In genomic region chr1:63108226-63108625, GRCh38 we compare ENCODE assay signal across 1 cellular context.
TF ChIP-seq lines count a peak whose summit lies in the region.

No MANE protein-coding gene starts in this region.

TF ChIP-seq in GM23338, 12 proteins besides CTCF, POLR2A, EP300 and RAD21 (continued from another document):
- TF ChIP-seq REST (IDR thresholded peaks at IDR 0.05; ENCODE audit: unreplicated experiment) = no peak
- TF ChIP-seq NANOG (IDR thresholded peaks at IDR 0.05; ENCODE audit: borderline replicate concordance) = no peak
- TF ChIP-seq JUNB (IDR thresholded peaks at IDR 0.05; ENCODE audit: unreplicated experiment) = no peak
- TF ChIP-seq ZNF114 (CRISPR knock-in tag; IDR thresholded peaks at IDR 0.05) = no peak
